In the genomic region with DNA sequence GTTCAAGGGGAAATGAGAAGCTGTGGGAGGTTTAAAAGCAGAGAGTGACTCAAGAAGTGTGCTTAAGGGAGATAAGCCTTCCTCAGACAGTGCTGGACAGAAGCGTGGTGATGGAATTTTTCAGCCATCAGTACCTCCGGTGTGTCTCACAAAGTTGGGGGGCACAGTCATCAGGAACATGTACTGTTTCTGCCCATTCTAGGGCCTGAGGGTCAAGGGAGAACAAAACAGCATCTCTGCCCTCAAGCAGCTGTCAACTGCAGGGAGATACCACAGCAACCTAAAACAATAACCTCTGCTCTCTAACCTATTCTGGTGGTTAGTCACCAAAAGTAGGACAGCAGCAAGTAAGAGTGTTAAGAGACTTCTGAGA, we compare ENCODE assay signal across 1 cellular context.
TF ChIP-seq lines count a peak whose summit lies in the region.

No MANE protein-coding gene starts in this region.

TF ChIP-seq in K562, 482 proteins besides CTCF, POLR2A, EP300 and RAD21 (continued from another document and continues in another):
- TF ChIP-seq, protein P1, sequence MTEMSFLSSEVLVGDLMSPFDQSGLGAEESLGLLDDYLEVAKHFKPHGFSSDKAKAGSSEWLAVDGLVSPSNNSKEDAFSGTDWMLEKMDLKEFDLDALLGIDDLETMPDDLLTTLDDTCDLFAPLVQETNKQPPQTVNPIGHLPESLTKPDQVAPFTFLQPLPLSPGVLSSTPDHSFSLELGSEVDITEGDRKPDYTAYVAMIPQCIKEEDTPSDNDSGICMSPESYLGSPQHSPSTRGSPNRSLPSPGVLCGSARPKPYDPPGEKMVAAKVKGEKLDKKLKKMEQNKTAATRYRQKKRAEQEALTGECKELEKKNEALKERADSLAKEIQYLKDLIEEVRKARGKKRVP (CRISPR knock-in tag; IDR thresholded peaks at IDR 0.05), result no peak
- TF ChIP-seq SIRT6 (IDR thresholded peaks at IDR 0.05; ENCODE audit: low read depth, low read length) (no peak), SIN3A (IDR thresholded peaks at IDR 0.05; ENCODE audit: borderline replicate concordance in 2 of 2, control insufficient read depth in 1 of 2, low read depth in 2 of 2, low read length in 2 of 2) (no peak), BHLHE40 (IDR thresholded peaks at IDR 0.05; ENCODE audit: low read length) (peak; percentile 62; the same call in 1 of the 2 replicates), PCBP2 (IDR thresholded peaks at IDR 0.05; ENCODE audit: low read depth, low read length, poor library complexity, severe bottlenecking) (no peak), ZEB2 (IDR thresholded peaks at IDR 0.05) (peak; percentile 6; the same call in 1 of the 2 replicates), ATF1 (CRISPR knock-in tag; IDR thresholded peaks at IDR 0.05) (no peak), ATF1 (tag; IDR thresholded peaks at IDR 0.05) (peak; percentile 34; the same call in 1 of the 2 replicates), RBM34 (IDR thresholded peaks at IDR 0.05; ENCODE audit: borderline replicate concordance, insufficient read depth, low read length) (no peak), BMI1 (IDR thresholded peaks at IDR 0.05; ENCODE audit: low read length) (no peak), TCF3 (CRISPR knock-in tag; IDR thresholded peaks at IDR 0.05) (peak; percentile 92), TRIM24 (IDR thresholded peaks at IDR 0.05) (peak; percentile 65; a peak in 3 of 4 replicates), MEIS2 (IDR thresholded peaks at IDR 0.05; ENCODE audit: partially characterized antibody) (peak; percentile 68), HDAC6 (IDR thresholded peaks at IDR 0.05; ENCODE audit: low read depth, low read length) (no peak), TBL1XR1 (IDR thresholded peaks at IDR 0.05; ENCODE audit: low read length in 2 of 2) (peak in 1 of 2 experiments; percentile 87; a peak in 2 of 4 replicates), ZZZ3 (IDR thresholded peaks at IDR 0.05) (no peak), NFE2 (IDR thresholded peaks at IDR 0.05; ENCODE audit: low read depth) (peak; percentile 62), MYC (IDR thresholded peaks at IDR 0.05; ENCODE audit: low read depth, low read length) (0 out of 2 replicates have a peak, but pooled peaks have one; percentile 50), MYC (CRISPR knock-in tag; IDR thresholded peaks at IDR 0.05; ENCODE audit: borderline replicate concordance, low read depth) (no peak), NFIC (IDR thresholded peaks at IDR 0.05) (peak; percentile 70), PML (IDR thresholded peaks at IDR 0.05; ENCODE audit: low read length) (peak; percentile 64; the same call in 1 of the 2 replicates), MAFK (IDR thresholded peaks at IDR 0.05; ENCODE audit: low read length) (0 out of 2 replicates have a peak, but pooled peaks have one; percentile 24), L3MBTL2 (IDR thresholded peaks at IDR 0.05) (no peak), BRD9 (IDR thresholded peaks at IDR 0.05; ENCODE audit: low read depth, partially characterized antibody) (no peak), ZNF121 (CRISPR knock-in tag; conservative IDR thresholded peaks at IDR 0.05) (no peak), CBFB (CRISPR knock-in tag; IDR thresholded peaks at IDR 0.05) (no peak), PHB (CRISPR knock-in tag; IDR thresholded peaks at IDR 0.05) (no peak), ZNF444 (CRISPR knock-in tag; IDR thresholded peaks at IDR 0.05) (no peak), CHD1 (IDR thresholded peaks at IDR 0.05; ENCODE audit: low read length) (no peak), EHMT2 (IDR thresholded peaks at IDR 0.05) (peak; percentile 87), ZSCAN29 (IDR thresholded peaks at IDR 0.05) (no peak), PPARD (CRISPR knock-in tag; IDR thresholded peaks at IDR 0.05) (no peak), TEAD1 (CRISPR knock-in tag; IDR thresholded peaks at IDR 0.05) (0 out of 4 replicates have a peak, but pooled peaks of 1 of the 2 experiments have one; percentile 19), TEAD2 (tag; IDR thresholded peaks at IDR 0.05) (no peak), CXXC5 (CRISPR knock-in tag; IDR thresholded peaks at IDR 0.05) (peak; percentile 33; the same call in 1 of the 2 replicates), MEF2A (IDR thresholded peaks at IDR 0.05; ENCODE audit: control insufficient read depth, low read depth, low read length) (peak; percentile 63; the same call in 1 of the 2 replicates), NCOA2 (IDR thresholded peaks at IDR 0.05; ENCODE audit: partially characterized antibody in 2 of 2) (peak in 1 of 2 experiments; percentile 30), POLR2AphosphoS5 (IDR thresholded peaks at IDR 0.05; ENCODE audit: control insufficient read depth, insufficient read depth, low read depth, low read length) (peak; percentile 68), ARID1B (IDR thresholded peaks at IDR 0.05) (peak; percentile 98), SAFB (IDR thresholded peaks at IDR 0.05; ENCODE audit: borderline replicate concordance, low read depth, low read length) (no peak), LEF1 (IDR thresholded peaks at IDR 0.05) (peak; percentile 84; the same call in 1 of the 2 replicates), HDGF (IDR thresholded peaks at IDR 0.05) (no peak), NEUROD1 (IDR thresholded peaks at IDR 0.05; ENCODE audit: borderline replicate concordance, low read depth, low read length, partially characterized antibody) (peak; percentile 79), HDAC1 (IDR thresholded peaks at IDR 0.05) (peak in 1 of 2 experiments; percentile 95; a peak in 2 of 4 replicates), TFAM (CRISPR knock-in tag; conservative IDR thresholded peaks at IDR 0.05) (no peak), PTRF (tag; IDR thresholded peaks at IDR 0.05) (no peak), CBFA2T3 (IDR thresholded peaks at IDR 0.05) (peak; percentile 96), EGR1 (conservative IDR thresholded peaks at IDR 0.05) (peak; percentile 68), RCOR1 (IDR thresholded peaks at IDR 0.05; ENCODE audit: borderline replicate concordance in 1 of 2, low read depth in 2 of 2, low read length in 2 of 2) (peak; percentile 59 to 96; a peak in 3 of 4 replicates)
- TF ChIP-seq, protein P2, sequence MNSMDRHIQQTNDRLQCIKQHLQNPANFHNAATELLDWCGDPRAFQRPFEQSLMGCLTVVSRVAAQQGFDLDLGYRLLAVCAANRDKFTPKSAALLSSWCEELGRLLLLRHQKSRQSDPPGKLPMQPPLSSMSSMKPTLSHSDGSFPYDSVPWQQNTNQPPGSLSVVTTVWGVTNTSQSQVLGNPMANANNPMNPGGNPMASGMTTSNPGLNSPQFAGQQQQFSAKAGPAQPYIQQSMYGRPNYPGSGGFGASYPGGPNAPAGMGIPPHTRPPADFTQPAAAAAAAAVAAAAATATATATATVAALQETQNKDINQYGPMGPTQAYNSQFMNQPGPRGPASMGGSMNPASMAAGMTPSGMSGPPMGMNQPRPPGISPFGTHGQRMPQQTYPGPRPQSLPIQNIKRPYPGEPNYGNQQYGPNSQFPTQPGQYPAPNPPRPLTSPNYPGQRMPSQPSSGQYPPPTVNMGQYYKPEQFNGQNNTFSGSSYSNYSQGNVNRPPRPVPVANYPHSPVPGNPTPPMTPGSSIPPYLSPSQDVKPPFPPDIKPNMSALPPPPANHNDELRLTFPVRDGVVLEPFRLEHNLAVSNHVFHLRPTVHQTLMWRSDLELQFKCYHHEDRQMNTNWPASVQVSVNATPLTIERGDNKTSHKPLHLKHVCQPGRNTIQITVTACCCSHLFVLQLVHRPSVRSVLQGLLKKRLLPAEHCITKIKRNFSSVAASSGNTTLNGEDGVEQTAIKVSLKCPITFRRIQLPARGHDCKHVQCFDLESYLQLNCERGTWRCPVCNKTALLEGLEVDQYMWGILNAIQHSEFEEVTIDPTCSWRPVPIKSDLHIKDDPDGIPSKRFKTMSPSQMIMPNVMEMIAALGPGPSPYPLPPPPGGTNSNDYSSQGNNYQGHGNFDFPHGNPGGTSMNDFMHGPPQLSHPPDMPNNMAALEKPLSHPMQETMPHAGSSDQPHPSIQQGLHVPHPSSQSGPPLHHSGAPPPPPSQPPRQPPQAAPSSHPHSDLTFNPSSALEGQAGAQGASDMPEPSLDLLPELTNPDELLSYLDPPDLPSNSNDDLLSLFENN (IDR thresholded peaks at IDR 0.05; ENCODE audit: low read depth in 2 of 2, low read length in 2 of 2), result peak in 1 of 2 experiments; percentile 77; a peak in 2 of 4 replicates
- TF ChIP-seq, protein P3, sequence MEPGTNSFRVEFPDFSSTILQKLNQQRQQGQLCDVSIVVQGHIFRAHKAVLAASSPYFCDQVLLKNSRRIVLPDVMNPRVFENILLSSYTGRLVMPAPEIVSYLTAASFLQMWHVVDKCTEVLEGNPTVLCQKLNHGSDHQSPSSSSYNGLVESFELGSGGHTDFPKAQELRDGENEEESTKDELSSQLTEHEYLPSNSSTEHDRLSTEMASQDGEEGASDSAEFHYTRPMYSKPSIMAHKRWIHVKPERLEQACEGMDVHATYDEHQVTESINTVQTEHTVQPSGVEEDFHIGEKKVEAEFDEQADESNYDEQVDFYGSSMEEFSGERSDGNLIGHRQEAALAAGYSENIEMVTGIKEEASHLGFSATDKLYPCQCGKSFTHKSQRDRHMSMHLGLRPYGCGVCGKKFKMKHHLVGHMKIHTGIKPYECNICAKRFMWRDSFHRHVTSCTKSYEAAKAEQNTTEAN (CRISPR knock-in tag; IDR thresholded peaks at IDR 0.05), result no peak
- TF ChIP-seq, protein P4, sequence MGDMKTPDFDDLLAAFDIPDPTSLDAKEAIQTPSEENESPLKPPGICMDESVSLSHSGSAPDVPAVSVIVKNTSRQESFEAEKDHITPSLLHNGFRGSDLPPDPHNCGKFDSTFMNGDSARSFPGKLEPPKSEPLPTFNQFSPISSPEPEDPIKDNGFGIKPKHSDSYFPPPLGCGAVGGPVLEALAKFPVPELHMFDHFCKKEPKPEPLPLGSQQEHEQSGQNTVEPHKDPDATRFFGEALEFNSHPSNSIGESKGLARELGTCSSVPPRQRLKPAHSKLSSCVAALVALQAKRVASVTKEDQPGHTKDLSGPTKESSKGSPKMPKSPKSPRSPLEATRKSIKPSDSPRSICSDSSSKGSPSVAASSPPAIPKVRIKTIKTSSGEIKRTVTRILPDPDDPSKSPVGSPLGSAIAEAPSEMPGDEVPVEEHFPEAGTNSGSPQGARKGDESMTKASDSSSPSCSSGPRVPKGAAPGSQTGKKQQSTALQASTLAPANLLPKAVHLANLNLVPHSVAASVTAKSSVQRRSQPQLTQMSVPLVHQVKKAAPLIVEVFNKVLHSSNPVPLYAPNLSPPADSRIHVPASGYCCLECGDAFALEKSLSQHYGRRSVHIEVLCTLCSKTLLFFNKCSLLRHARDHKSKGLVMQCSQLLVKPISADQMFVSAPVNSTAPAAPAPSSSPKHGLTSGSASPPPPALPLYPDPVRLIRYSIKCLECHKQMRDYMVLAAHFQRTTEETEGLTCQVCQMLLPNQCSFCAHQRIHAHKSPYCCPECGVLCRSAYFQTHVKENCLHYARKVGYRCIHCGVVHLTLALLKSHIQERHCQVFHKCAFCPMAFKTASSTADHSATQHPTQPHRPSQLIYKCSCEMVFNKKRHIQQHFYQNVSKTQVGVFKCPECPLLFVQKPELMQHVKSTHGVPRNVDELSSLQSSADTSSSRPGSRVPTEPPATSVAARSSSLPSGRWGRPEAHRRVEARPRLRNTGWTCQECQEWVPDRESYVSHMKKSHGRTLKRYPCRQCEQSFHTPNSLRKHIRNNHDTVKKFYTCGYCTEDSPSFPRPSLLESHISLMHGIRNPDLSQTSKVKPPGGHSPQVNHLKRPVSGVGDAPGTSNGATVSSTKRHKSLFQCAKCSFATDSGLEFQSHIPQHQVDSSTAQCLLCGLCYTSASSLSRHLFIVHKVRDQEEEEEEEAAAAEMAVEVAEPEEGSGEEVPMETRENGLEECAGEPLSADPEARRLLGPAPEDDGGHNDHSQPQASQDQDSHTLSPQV (IDR thresholded peaks at IDR 0.05), result peak; percentile 33; the same call in 1 of the 2 replicates
- TF ChIP-seq, protein P5, sequence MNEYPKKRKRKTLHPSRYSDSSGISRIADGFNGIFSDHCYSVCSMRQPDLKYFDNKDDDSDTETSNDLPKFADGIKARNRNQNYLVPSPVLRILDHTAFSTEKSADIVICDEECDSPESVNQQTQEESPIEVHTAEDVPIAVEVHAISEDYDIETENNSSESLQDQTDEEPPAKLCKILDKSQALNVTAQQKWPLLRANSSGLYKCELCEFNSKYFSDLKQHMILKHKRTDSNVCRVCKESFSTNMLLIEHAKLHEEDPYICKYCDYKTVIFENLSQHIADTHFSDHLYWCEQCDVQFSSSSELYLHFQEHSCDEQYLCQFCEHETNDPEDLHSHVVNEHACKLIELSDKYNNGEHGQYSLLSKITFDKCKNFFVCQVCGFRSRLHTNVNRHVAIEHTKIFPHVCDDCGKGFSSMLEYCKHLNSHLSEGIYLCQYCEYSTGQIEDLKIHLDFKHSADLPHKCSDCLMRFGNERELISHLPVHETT (CRISPR knock-in tag; conservative IDR thresholded peaks at IDR 0.05 in 1 of 2, IDR thresholded peaks at IDR 0.05 in 1 of 2), result 0 out of 4 replicates have a peak, but pooled peaks of 1 of the 2 experiments have one; percentile 27
- TF ChIP-seq, protein P6, sequence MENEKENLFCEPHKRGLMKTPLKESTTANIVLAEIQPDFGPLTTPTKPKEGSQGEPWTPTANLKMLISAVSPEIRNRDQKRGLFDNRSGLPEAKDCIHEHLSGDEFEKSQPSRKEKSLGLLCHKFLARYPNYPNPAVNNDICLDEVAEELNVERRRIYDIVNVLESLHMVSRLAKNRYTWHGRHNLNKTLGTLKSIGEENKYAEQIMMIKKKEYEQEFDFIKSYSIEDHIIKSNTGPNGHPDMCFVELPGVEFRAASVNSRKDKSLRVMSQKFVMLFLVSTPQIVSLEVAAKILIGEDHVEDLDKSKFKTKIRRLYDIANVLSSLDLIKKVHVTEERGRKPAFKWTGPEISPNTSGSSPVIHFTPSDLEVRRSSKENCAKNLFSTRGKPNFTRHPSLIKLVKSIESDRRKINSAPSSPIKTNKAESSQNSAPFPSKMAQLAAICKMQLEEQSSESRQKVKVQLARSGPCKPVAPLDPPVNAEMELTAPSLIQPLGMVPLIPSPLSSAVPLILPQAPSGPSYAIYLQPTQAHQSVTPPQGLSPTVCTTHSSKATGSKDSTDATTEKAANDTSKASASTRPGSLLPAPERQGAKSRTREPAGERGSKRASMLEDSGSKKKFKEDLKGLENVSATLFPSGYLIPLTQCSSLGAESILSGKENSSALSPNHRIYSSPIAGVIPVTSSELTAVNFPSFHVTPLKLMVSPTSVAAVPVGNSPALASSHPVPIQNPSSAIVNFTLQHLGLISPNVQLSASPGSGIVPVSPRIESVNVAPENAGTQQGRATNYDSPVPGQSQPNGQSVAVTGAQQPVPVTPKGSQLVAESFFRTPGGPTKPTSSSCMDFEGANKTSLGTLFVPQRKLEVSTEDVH (IDR thresholded peaks at IDR 0.05; ENCODE audit: low read depth, partially characterized antibody), result no peak
- TF ChIP-seq, protein P7, sequence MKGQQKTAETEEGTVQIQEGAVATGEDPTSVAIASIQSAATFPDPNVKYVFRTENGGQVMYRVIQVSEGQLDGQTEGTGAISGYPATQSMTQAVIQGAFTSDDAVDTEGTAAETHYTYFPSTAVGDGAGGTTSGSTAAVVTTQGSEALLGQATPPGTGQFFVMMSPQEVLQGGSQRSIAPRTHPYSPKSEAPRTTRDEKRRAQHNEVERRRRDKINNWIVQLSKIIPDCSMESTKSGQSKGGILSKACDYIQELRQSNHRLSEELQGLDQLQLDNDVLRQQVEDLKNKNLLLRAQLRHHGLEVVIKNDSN (CRISPR knock-in tag; IDR thresholded peaks at IDR 0.05), result no peak
- TF ChIP-seq, protein P8, sequence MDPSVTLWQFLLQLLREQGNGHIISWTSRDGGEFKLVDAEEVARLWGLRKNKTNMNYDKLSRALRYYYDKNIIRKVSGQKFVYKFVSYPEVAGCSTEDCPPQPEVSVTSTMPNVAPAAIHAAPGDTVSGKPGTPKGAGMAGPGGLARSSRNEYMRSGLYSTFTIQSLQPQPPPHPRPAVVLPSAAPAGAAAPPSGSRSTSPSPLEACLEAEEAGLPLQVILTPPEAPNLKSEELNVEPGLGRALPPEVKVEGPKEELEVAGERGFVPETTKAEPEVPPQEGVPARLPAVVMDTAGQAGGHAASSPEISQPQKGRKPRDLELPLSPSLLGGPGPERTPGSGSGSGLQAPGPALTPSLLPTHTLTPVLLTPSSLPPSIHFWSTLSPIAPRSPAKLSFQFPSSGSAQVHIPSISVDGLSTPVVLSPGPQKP (CRISPR knock-in tag; IDR thresholded peaks at IDR 0.05), result no peak
